In the genomic region with DNA sequence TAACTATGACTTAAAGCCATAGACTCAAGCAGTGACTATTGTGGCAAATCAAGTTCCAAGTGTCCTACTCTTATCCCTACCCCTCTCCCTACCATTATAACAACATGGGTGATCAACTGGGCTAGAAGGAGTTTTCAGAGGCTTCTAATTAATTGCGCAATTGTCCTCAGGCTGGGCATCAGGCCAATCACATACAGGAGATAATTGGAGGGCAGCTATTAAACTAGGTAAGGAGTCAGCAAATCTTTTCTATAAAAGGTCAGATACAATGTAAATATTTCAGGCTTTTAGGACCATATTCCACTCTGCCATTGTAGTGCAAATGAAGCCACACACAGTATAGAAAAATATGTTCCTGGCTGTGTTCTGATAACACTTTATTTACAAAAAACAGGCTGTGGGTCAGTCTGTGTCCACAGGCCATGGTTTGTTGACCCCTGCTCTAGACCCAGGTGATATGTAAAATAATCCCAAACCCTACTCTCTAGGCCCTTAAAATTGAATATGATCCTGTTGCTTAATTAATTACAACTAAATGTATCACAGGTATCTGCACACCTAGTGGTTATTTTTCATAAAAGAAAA, we compare ENCODE assay signal across 20 cellular contexts.
DNase-seq lines count a peak whose midpoint lies in the region; ATAC-seq, FAIRE-seq and TF ChIP-seq lines count a peak whose summit lies in the region.
"Had no signal": no experiment of that assay in that cellular context is flagged by ENCODE, and none has a peak within 500 bp of the region (broad histone marks: within the 10 kb centered on the region; RNA-seq: fewer than 3 reads in every experiment).

No MANE protein-coding gene starts in this region.

- H3K27ac Mint-ChIP-seq in activated T-helper 17 cell treated with anti-CD3 and anti-CD28 coated beads, Interleukin-2, amount 50 U/mL, for 72 hours = no peak overlapping the region
- H3K27ac Mint-ChIP-seq: activated T-helper 2 cell treated with anti-CD3 and anti-CD28 coated beads, Interferon-gamma antibody, Interleukin-2, Interleukin-4, amounts not matched to agents 10 μg/mL and 5 μg/mL and 100 μg/mL, durations not matched to agents 14 hours and 24 hours and 36 hours; CD4-positive, alpha-beta T cell; IgD-negative memory B cell had no signal

- no peak for TF ChIP-seq POLR2A in stomach (IDR thresholded peaks at IDR 0.05)

- H3K4me1 Mint-ChIP-seq in activated T-helper 17 cell treated with anti-CD3 and anti-CD28 coated beads, Interleukin-2, amount 50 U/mL, for 72 hours = peaks cover 7% of the 10 kb centered on the region

- no peaks in the 10 kb centered on the region for H3K9me3 ChIP-seq in stomach
- H3K9me3 ChIP-seq: upper lobe of left lung had no signal

- no peak for TF ChIP-seq EP300 in stomach (IDR thresholded peaks at IDR 0.05)

- DNase-seq in NCI-H82 (lab: John Stamatoyannopoulos, UW) (peak; percentile 14), NCI-H82 treated with DMSO at 0.1 percent for 48 hours (lab: John Stamatoyannopoulos, UW; ENCODE audit: unreplicated experiment) (no peak), NCI-H2029 treated with DMSO at 0.1 percent for 48 hours (lab: John Stamatoyannopoulos, UW) (peak; percentile 26), bronchial epithelial cell (ENCODE audit: low read depth) (peak; percentile 26), stomach (peak; percentile 58), pons (ENCODE audit: low spot score) (no peak)
- DNase-seq: aorta; CD4-positive, alpha-beta T cell; kidney; midbrain; NCI-H1436 treated with DMSO at 0.1 percent for 48 hours; stimulated activated CD4-positive, alpha-beta T cell treated with anti-CD3 and anti-CD28 coated beads, Interleukin-4, amount 100 ng/mL, for 1 hour had no signal

- H3K27me3 ChIP-seq in bronchial epithelial cell (ENCODE audit: control insufficient read depth, insufficient read depth, low read length) (no peaks in the 10 kb centered on the region), stomach (no peaks in the 10 kb centered on the region)
- H3K27me3 ChIP-seq: upper lobe of left lung had no signal

- H3K9me3 Mint-ChIP-seq in activated T-helper 17 cell treated with anti-CD3 and anti-CD28 coated beads, Interleukin-2, amount 50 U/mL, for 72 hours = no peaks in the 10 kb centered on the region
- H3K9me3 Mint-ChIP-seq: activated T-helper 2 cell treated with anti-CD3 and anti-CD28 coated beads, Interferon-gamma antibody, Interleukin-2, Interleukin-4, amounts not matched to agents 10 μg/mL and 5 μg/mL and 100 μg/mL, durations not matched to agents 14 hours and 24 hours and 36 hours; CD4-positive, alpha-beta T cell; IgD-negative memory B cell had no signal

- no peak overlapping the region for H3K27ac ChIP-seq in stomach
- H3K27ac ChIP-seq: upper lobe of left lung had no signal

- no peaks in the 10 kb centered on the region for H3K27me3 Mint-ChIP-seq in activated T-helper 17 cell treated with anti-CD3 and anti-CD28 coated beads, Interleukin-2, amount 50 U/mL, for 72 hours
- H3K27me3 Mint-ChIP-seq: CD4-positive, alpha-beta T cell had no signal

- H3K36me3 ChIP-seq in bronchial epithelial cell (ENCODE audit: control insufficient read depth, insufficient read depth, low read length) (no peaks in the 10 kb centered on the region), stomach (no peaks in the 10 kb centered on the region)
- H3K36me3 ChIP-seq: upper lobe of left lung had no signal

- H3K4me1 ChIP-seq in stomach = peaks cover 0 to 8% (median 3%) of the 10 kb centered on the region in 4 donors

- H3K4me3 ChIP-seq in bronchial epithelial cell (ENCODE audit: low read depth, low read length) (no peak overlapping the region), stomach (no peak overlapping the region)
- H3K4me3 ChIP-seq: upper lobe of left lung had no signal

- TF ChIP-seq CTCF in bronchial epithelial cell (IDR thresholded peaks at IDR 0.05; ENCODE audit: insufficient read depth, low read length, severe bottlenecking) (no peak), stomach (IDR thresholded peaks at IDR 0.05) (no peak)

- intact Hi-C loops in stomach (cut with DNase I; ENCODE audit: low total_unique reads) = no loop called here

- no peak overlapping the region for H3K4me3 Mint-ChIP-seq in activated T-helper 17 cell treated with anti-CD3 and anti-CD28 coated beads, Interleukin-2, amount 50 U/mL, for 72 hours
- H3K4me3 Mint-ChIP-seq: CD4-positive, alpha-beta T cell; IgD-negative memory B cell had no signal

- H3K36me3 Mint-ChIP-seq in activated T-helper 17 cell treated with anti-CD3 and anti-CD28 coated beads, Interleukin-2, amount 50 U/mL, for 72 hours (ENCODE audit: low read depth) = no peaks in the 10 kb centered on the region

- FAIRE-seq in bronchial epithelial cell (lab: Jason Lieb, UNC) = no peak
- FAIRE-seq: A204.1, endothelial cell of umbilical vein, kidney had no signal

- WGBS in stomach, 5 donors = 40 to 64% (median 48%) methylated on average over 1 of the region's 1 CpG

- no peak for ATAC-seq in activated T-helper 17 cell treated with anti-CD3 and anti-CD28 coated beads, Interleukin-2, amount 50 U/mL, for 72 hours (replicated peaks)
- ATAC-seq in activated CD4-positive, CD25-positive, alpha-beta regulatory T cell treated with anti-CD3 and anti-CD28 coated beads, Interleukin-2, amount 50 U/mL, for 24 hours = no peak
- ATAC-seq: Panc1 had no signal

Comparison
In these comparisons a context has a peak if more than half of its experiments do, and no peak if none do; other contexts are left out.
1. DNase-seq: peak in NCI-H82 (single experiment), NCI-H2029 treated with DMSO at 0.1 percent for 48 hours (single experiment), bronchial epithelial cell (single experiment) and stomach (single experiment); none in NCI-H82 treated with DMSO at 0.1 percent for 48 hours (single experiment) and pons (single experiment).